In genomic region chr14:104200591-104200990, GRCh38 we compare ENCODE assay signal across 20 cellular contexts.
"Had no signal": no experiment of that assay in that cellular context is flagged by ENCODE, and none has a peak within 500 bp of the region (broad histone marks: within the 10 kb centered on the region; RNA-seq: fewer than 3 reads in every experiment).

No MANE protein-coding gene starts in this region.

- H3K27me3 ChIP-seq: colonic mucosa had no signal

- H3K36me3 Mint-ChIP-seq: mesothelial cell of epicardium; naive B cell; naive thymus-derived CD8-positive, alpha-beta T cell had no signal

- H3K4me1 ChIP-seq: colonic mucosa, esophagus muscularis mucosa, foreskin keratinocyte, gastrocnemius medialis, heart right ventricle, lower lobe of right lung had no signal

- H3K27ac ChIP-seq: colonic mucosa, esophagus muscularis mucosa, foreskin keratinocyte, gastrocnemius medialis, heart right ventricle, lower lobe of right lung had no signal

- H3K9me3 ChIP-seq: colonic mucosa, esophagus muscularis mucosa, gastrocnemius medialis, heart right ventricle, lower lobe of right lung, mucosa of descending colon had no signal

- H3K36me3 ChIP-seq: colonic mucosa, esophagus muscularis mucosa, gastrocnemius medialis, heart right ventricle, lower lobe of right lung had no signal

- H3K27me3 Mint-ChIP-seq: dendritic cell treated with granulocyte-macrophage colony-stimulating factor and Interleukin-4, amounts not matched to agents 40 ng/mL and 50 ng/mL, for 4 days had no signal

- H3K4me3 ChIP-seq: colonic mucosa, esophagus muscularis mucosa, gastrocnemius medialis, heart right ventricle, lower lobe of right lung, mucosa of descending colon had no signal

- H3K27ac Mint-ChIP-seq: dendritic cell treated with granulocyte-macrophage colony-stimulating factor and Interleukin-4, amounts not matched to agents 40 ng/mL and 50 ng/mL, for 4 days; mesothelial cell of epicardium; naive B cell; naive thymus-derived CD8-positive, alpha-beta T cell had no signal

- H3K9me3 Mint-ChIP-seq: dendritic cell treated with granulocyte-macrophage colony-stimulating factor and Interleukin-4, amounts not matched to agents 40 ng/mL and 50 ng/mL, for 4 days; mesothelial cell of epicardium; naive B cell; naive thymus-derived CD8-positive, alpha-beta T cell had no signal

- H3K4me3 Mint-ChIP-seq: dendritic cell treated with granulocyte-macrophage colony-stimulating factor and Interleukin-4, amounts not matched to agents 40 ng/mL and 50 ng/mL, for 4 days; mesothelial cell of epicardium; naive B cell; naive thymus-derived CD8-positive, alpha-beta T cell had no signal

- DNase-seq: colonic mucosa; cortex of kidney; effector memory CD4-positive, alpha-beta T cell; foreskin keratinocyte; gastrocnemius medialis; glutamatergic neuron; head of caudate nucleus; heart right ventricle; hippocampal formation; left cardiac atrium; left ventricle myocardium superior; lower lobe of right lung; mesenchymal stem cell; mucosa of descending colon; naive B cell; naive thymus-derived CD8-positive, alpha-beta T cell had no signal

- ATAC-seq: foreskin keratinocyte; gastrocnemius medialis; left cardiac atrium; left lobe of liver; left ventricle myocardium superior; mucosa of descending colon; naive thymus-derived CD8-positive, alpha-beta T cell had no signal
